ENCODE assay signal across 13 cellular contexts in genomic region chr9:9920425-9920824, GRCh38.
A peak's percentile ranks its signal among the peaks of the same experiment; 100 is the strongest.
DNase-seq lines count a peak whose midpoint lies in the region; ATAC-seq and TF ChIP-seq lines count a peak whose summit lies in the region.
"Had no signal": no experiment of that assay in that cellular context is flagged by ENCODE, and none has a peak within 500 bp of the region (broad histone marks: within the 10 kb centered on the region; RNA-seq: fewer than 3 reads in every experiment).

No MANE protein-coding gene starts in this region.

- H3K27ac Mint-ChIP-seq in endothelial cell (ENCODE audit: unreplicated experiment) (no peak overlapping the region), type B pancreatic cell (no peak overlapping the region), T-cell (no peak overlapping the region)

- no peaks in the 10 kb centered on the region for H3K9me3 ChIP-seq in OCI-LY3 (ENCODE audit: insufficient read depth, low read length)
- H3K9me3 ChIP-seq: adrenal gland had no signal

- no peaks in the 10 kb centered on the region for H3K79me2 ChIP-seq in OCI-LY3 (ENCODE audit: low read length)

- no peaks in the 10 kb centered on the region for H3K4me1 Mint-ChIP-seq in endothelial cell (ENCODE audit: unreplicated experiment)
- H3K4me1 Mint-ChIP-seq in type B pancreatic cell (ENCODE audit: unreplicated experiment): no peaks in the 10 kb centered on the region
- peaks cover 0 to 5% (median 0%) of the 10 kb centered on the region in 3 donors for H3K4me1 Mint-ChIP-seq in T-cell

- no peaks in the 10 kb centered on the region for H3K27me3 Mint-ChIP-seq in endothelial cell (ENCODE audit: unreplicated experiment)
- no peaks in the 10 kb centered on the region for H3K27me3 Mint-ChIP-seq in type B pancreatic cell
- no peaks in the 10 kb centered on the region for H3K27me3 Mint-ChIP-seq in T-cell

- H3K27ac ChIP-seq in OCI-LY3 (ENCODE audit: low read length): no peak overlapping the region
- H3K27ac ChIP-seq: adrenal gland, RWPE1 had no signal

- no peaks in the 10 kb centered on the region for H3K9me3 Mint-ChIP-seq in endothelial cell (ENCODE audit: unreplicated experiment)
- no peaks in the 10 kb centered on the region for H3K9me3 Mint-ChIP-seq in type B pancreatic cell
- peaks cover 0 to 20% (median 6%) of the 10 kb centered on the region in 3 donors for H3K9me3 Mint-ChIP-seq in T-cell

- H3K9ac ChIP-seq in OCI-LY3 (ENCODE audit: low read length): no peak overlapping the region

- peak overlapping the region; percentile 16; the same call in 1 of the 2 replicates for H3K4me3 ChIP-seq in OCI-LY3 (ENCODE audit: low read length)
- H3K4me3 ChIP-seq: adrenal gland had no signal

- H4K20me1 ChIP-seq in OCI-LY3 (ENCODE audit: insufficient read depth, low read length): no peaks in the 10 kb centered on the region

- no peak for ATAC-seq in T-cell (replicated peaks in 1 of 4)

- H3K4me2 ChIP-seq in OCI-LY3 (ENCODE audit: low read length): peak overlapping the region; percentile 20; the same call in 1 of the 2 replicates

- no peaks in the 10 kb centered on the region for H3K36me3 Mint-ChIP-seq in endothelial cell (ENCODE audit: low read depth, unreplicated experiment)
- H3K36me3 Mint-ChIP-seq in type B pancreatic cell: no peaks in the 10 kb centered on the region
- no peaks in the 10 kb centered on the region for H3K36me3 Mint-ChIP-seq in T-cell

- CTCF ChIA-PET in T-cell (lab: Charles Lee): interaction anchor here in 1 of 2 donors (0.6 kb wide), 1 partner anchor 23 kb away, joined by 3 read pairs; no protein-coding TSS in a partner anchor

- H3K36me3 ChIP-seq in OCI-LY3 (replicated peaks; ENCODE audit: low read depth, low read length): no peaks in the 10 kb centered on the region
- H3K36me3 ChIP-seq: adrenal gland had no signal

- peaks cover 4% of the 10 kb centered on the region; the same call in 1 of the 2 replicates for H3K27me3 ChIP-seq in OCI-LY3 (ENCODE audit: low read depth, low read length)
- H3K27me3 ChIP-seq: adrenal gland had no signal

- POLR2A ChIA-PET in T-cell (lab: Charles Lee): no interaction called here

- no peak overlapping the region for H2AFZ ChIP-seq in OCI-LY3 (ENCODE audit: low read depth, low read length)

- H3K4me3 Mint-ChIP-seq in endothelial cell (ENCODE audit: unreplicated experiment) (no peak overlapping the region), type B pancreatic cell (no peak overlapping the region), T-cell (no peak overlapping the region)

- DNase-seq in NCI-H2081 (lab: John Stamatoyannopoulos, UW): peak; percentile 14 to 54
- DNase-seq in NCI-H2081 treated with DMSO at 0.1 percent for 48 hours (lab: John Stamatoyannopoulos, UW): no peak
- DNase-seq in endothelial cell (ENCODE audit: low spot score): no peak
- no peak for DNase-seq in type B pancreatic cell (ENCODE audit: extremely low spot score, unreplicated experiment)
- no peak for DNase-seq in activated CD4-positive, alpha-beta T cell treated with anti-CD3 and anti-CD28 coated beads for 1 hour
- no peak for DNase-seq in T-cell
- no peak for DNase-seq in KG1 (lab: John Stamatoyannopoulos, UW)
- DNase-seq: activated CD4-positive, alpha-beta T cell treated with anti-CD3 and anti-CD28 coated beads, Interleukin-2, amount 50 U/mL, for 1 hour; activated T-cell treated with anti-CD3 and anti-CD28 coated beads, Interleukin-2, amount 50 U/mL, for 48 hours; adrenal gland; NCI-H2227 treated with DMSO at 0.1 percent for 48 hours had no signal

- TF ChIP-seq CTCF in OCI-LY3 (IDR thresholded peaks at IDR 0.05; ENCODE audit: low read depth, low read length) (peak; percentile 42), endothelial cell (IDR thresholded peaks at IDR 0.05; ENCODE audit: unreplicated experiment) (peak; percentile 44), type B pancreatic cell (conservative IDR thresholded peaks at IDR 0.05) (peak; percentile 67)

- no peaks in the 10 kb centered on the region; the same call in 1 of the 2 replicates for H3K4me1 ChIP-seq in OCI-LY3 (ENCODE audit: low read length)
- H3K4me1 ChIP-seq: adrenal gland had no signal

Comparison
In these comparisons a context has a peak if more than half of its experiments do, and no peak if none do; other contexts are left out.
1. DNase-seq: peak in NCI-H2081 (2 of 2); none in NCI-H2081 treated with DMSO at 0.1 percent for 48 hours (single experiment), endothelial cell (single experiment), type B pancreatic cell (single experiment), activated CD4-positive, alpha-beta T cell treated with anti-CD3 and anti-CD28 coated beads for 1 hour (single experiment), T-cell (0 of 34) and KG1 (single experiment).
2. Peak in every context shown above with its lines, with median percentiles within 50 percentile points of each other: CTCF ChIP-seq.